Comparison of ENCODE assay signal across 8 cellular contexts in the genomic region with DNA sequence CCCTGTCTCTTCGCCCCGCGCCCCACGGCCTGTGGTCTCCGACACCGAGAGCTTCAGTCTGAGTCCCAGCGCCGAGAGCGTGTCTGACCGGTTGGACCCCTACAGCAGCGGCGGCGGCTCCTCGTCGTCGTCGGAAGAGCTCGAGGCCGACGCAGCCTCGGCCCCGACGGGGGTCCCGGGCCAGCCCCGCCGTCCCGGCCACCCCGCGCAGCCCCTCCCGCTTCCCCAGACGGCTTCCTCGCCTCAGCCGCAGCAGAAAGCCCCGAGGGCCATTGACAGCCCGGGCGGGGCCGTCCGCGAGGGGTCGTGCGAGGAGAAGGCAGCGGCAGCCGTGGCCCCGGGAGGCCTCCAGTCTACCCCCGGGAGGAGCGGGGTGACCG. TPM values are rescaled to one million over a fixed set of nuclear protein-coding genes. Genes with fewer than 3 reads are reported as not detected.
A peak's percentile ranks its signal among the peaks of the same experiment; 100 is the strongest.
DNase-seq lines count a peak whose midpoint lies in the region; ATAC-seq, FAIRE-seq and TF ChIP-seq lines count a peak whose summit lies in the region.

No MANE protein-coding gene starts in this region.

- H3K27me3 Mint-ChIP-seq in CD8-positive, alpha-beta T cell (ENCODE audit: low read depth), result no peaks in the 10 kb centered on the region
- H3K27me3 Mint-ChIP-seq in neural progenitor cell (ENCODE audit: insufficient read depth, low read depth), result peaks cover under 1% of the 10 kb centered on the region

- H3K27me3 ChIP-seq in CD8-positive, alpha-beta T cell (ENCODE audit: insufficient read depth, low read length), result no peaks in the 10 kb centered on the region
- H3K27me3 ChIP-seq in gastroesophageal sphincter, result no peaks in the 10 kb centered on the region
- H3K27me3 ChIP-seq in neural progenitor cell, result no peaks in the 10 kb centered on the region

- peaks cover 49% of the 10 kb centered on the region for H4K20me1 ChIP-seq in neural progenitor cell (ENCODE audit: low read depth)

- H3K9me3 Mint-ChIP-seq in CD8-positive, alpha-beta T cell, result no peaks in the 10 kb centered on the region
- peaks cover under 1% of the 10 kb centered on the region for H3K9me3 Mint-ChIP-seq in neural progenitor cell

- intact Hi-C loops in CD8-positive, alpha-beta T cell (cut with DNase I, micrococcal nuclease), result loop anchor here (2.0 to 10.0 kb wide), 11 partner anchors 66 to 1258 kb away; a partner anchor contains a TSS

- CTCF ChIA-PET in CD8-positive, alpha-beta T cell (lab: Charles Lee), result interaction anchor here (0.7 to 3.8 kb wide), 2 partner anchors 12 to 265 kb away, joined by 3 to 50 read pairs; no protein-coding TSS in a partner anchor

- H3K79me2 ChIP-seq in neural progenitor cell (ENCODE audit: low read depth), result peaks cover 57% of the 10 kb centered on the region

- TF ChIP-seq POLR2A in gastroesophageal sphincter (IDR thresholded peaks at IDR 0.05), result no peak

- H3K4me1 ChIP-seq in CD8-positive, alpha-beta T cell (ENCODE audit: insufficient read depth, low read length), result peaks cover 15% of the 10 kb centered on the region
- H3K4me1 ChIP-seq in gastroesophageal sphincter, result peaks cover 0 to 56% (median 12%) of the 10 kb centered on the region in 3 donors
- H3K4me1 ChIP-seq in neural progenitor cell, result peaks cover 33% of the 10 kb centered on the region

- no peaks in the 10 kb centered on the region for H3K36me3 ChIP-seq in CD8-positive, alpha-beta T cell (ENCODE audit: insufficient read depth, low read length)
- no peaks in the 10 kb centered on the region for H3K36me3 ChIP-seq in gastroesophageal sphincter
- no peaks in the 10 kb centered on the region for H3K36me3 ChIP-seq in neural progenitor cell

- DNase-seq in CD8-positive, alpha-beta T cell, result peak in 5 of 7 experiments; percentile 13 to 56 (median 46)
- DNase-seq in NCI-H2107 treated with DMSO at 0.1 percent for 48 hours (lab: John Stamatoyannopoulos, UW; ENCODE audit: unreplicated experiment) (peak; percentile 64), neural progenitor cell (ENCODE audit: low spot score) (peak; percentile 79), RCC 7860 (ENCODE audit: low spot score) (no peak)
- DNase-seq in activated effector memory CD4-positive, alpha-beta T cell treated with anti-CD3 and anti-CD28 coated beads, Interleukin-2, amount 50 U/mL, for 16 hours, result peak; percentile 83

- H3K9me3 ChIP-seq in CD8-positive, alpha-beta T cell (ENCODE audit: low read length), result no peaks in the 10 kb centered on the region
- H3K9me3 ChIP-seq in gastroesophageal sphincter (no peaks in the 10 kb centered on the region), neural progenitor cell (ENCODE audit: low read depth) (no peaks in the 10 kb centered on the region)

- peaks cover 5% of the 10 kb centered on the region for H3F3A ChIP-seq in neural progenitor cell (ENCODE audit: low read depth)

- H3K36me3 Mint-ChIP-seq in CD8-positive, alpha-beta T cell, result peaks cover 7% of the 10 kb centered on the region
- H3K36me3 Mint-ChIP-seq in neural progenitor cell, result no peaks in the 10 kb centered on the region

- POLR2A ChIA-PET in CD8-positive, alpha-beta T cell (lab: Charles Lee), result interaction anchor here (1.0 to 1.6 kb wide), 2 partner anchors 9 to 194 kb away, joined by 3 to 4 read pairs; a partner anchor contains a TSS

- peak overlapping the region; percentile 95 for H3K4me3 Mint-ChIP-seq in CD8-positive, alpha-beta T cell
- peak overlapping the region; percentile 96 for H3K4me3 Mint-ChIP-seq in neural progenitor cell

- no peak overlapping the region for H3K27ac ChIP-seq in CD8-positive, alpha-beta T cell (ENCODE audit: low read depth, low read length)
- H3K27ac ChIP-seq in gastroesophageal sphincter, result peak overlapping the region in 3 of 4 donors; percentile 94 to 99 (median 96)
- H3K27ac ChIP-seq in neural progenitor cell, result no peak overlapping the region

- peaks cover 44% of the 10 kb centered on the region for H3K4me1 Mint-ChIP-seq in CD8-positive, alpha-beta T cell (ENCODE audit: low read depth)
- peaks cover 33% of the 10 kb centered on the region for H3K4me1 Mint-ChIP-seq in neural progenitor cell

- H3K4me2 ChIP-seq in neural progenitor cell, result peak overlapping the region; percentile 95

- FAIRE-seq in RCC 7860 (lab: Jason Lieb, UNC), result no peak

- no peak for TF ChIP-seq CTCF in CD8-positive, alpha-beta T cell (IDR thresholded peaks at IDR 0.05)
- TF ChIP-seq CTCF in gastroesophageal sphincter (IDR thresholded peaks at IDR 0.05) (peak in 1 of 4 experiments; percentile 64), neural progenitor cell (IDR thresholded peaks at IDR 0.05) (peak; percentile 29)

- ATAC-seq in CD8-positive, alpha-beta T cell, result peak; percentile 12
- ATAC-seq in GM21360 (IDR thresholded peaks at IDR 0.05; ENCODE audit: unreplicated experiment) (peak; percentile 12), gastroesophageal sphincter (no peak), HG02852 (IDR thresholded peaks at IDR 0.05; ENCODE audit: unreplicated experiment) (no peak)

- TF ChIP-seq EP300 in gastroesophageal sphincter (IDR thresholded peaks at IDR 0.05), result no peak

- H3K27ac Mint-ChIP-seq in CD8-positive, alpha-beta T cell, result no peak overlapping the region
- H3K27ac Mint-ChIP-seq in neural progenitor cell, result no peak overlapping the region

- H2AFZ ChIP-seq in neural progenitor cell (replicated peaks), result no peak overlapping the region

- WGBS in gastroesophageal sphincter (ENCODE audit: low coverage in 1 of 2), 2 donors, result no CpG with 5 or more reads among the region's 47 CpGs

- H3K4me3 ChIP-seq in CD8-positive, alpha-beta T cell (ENCODE audit: low read depth, low read length), result peak overlapping the region; percentile 37
- H3K4me3 ChIP-seq in gastroesophageal sphincter, result peak overlapping the region; percentile 78 to 83
- H3K4me3 ChIP-seq in neural progenitor cell, result peak overlapping the region; percentile 68

- peak overlapping the region; percentile 54 for H3K9ac ChIP-seq in neural progenitor cell

RNA-seq across cellular contexts. Expression of a gene that starts 1.3 kb away (rescaled TPM):
- 10 to 100 TPM; 11.4 to 13.1 TPM for total RNA-seq in CD8-positive, alpha-beta T cell
- total RNA-seq in gastroesophageal sphincter (10 to 100 TPM; 10.8 to 19.1 (median 16.3) TPM), neural progenitor cell (ENCODE audit: low replicate concordance) (20.8 and 23.8 TPM in 2 replicates)

Comparison
In these comparisons a context has a peak if more than half of its experiments do, and no peak if none do; other contexts are left out.
1. ATAC-seq: peak in CD8-positive, alpha-beta T cell (single experiment) and GM21360 (single experiment); none in gastroesophageal sphincter (single experiment) and HG02852 (single experiment).
2. H3K27ac ChIP-seq: peak in gastroesophageal sphincter (3 of 4); none in CD8-positive, alpha-beta T cell (single experiment) and neural progenitor cell (single experiment).
3. Peak in every context shown above with its lines, with median percentiles within 50 percentile points of each other: H3K4me3 ChIP-seq.